8 cellular contexts compared by ENCODE assay signal in genomic region chr10:101903827-101904520, GRCh38.
DNase-seq lines count a peak whose midpoint lies in the region; ATAC-seq and TF ChIP-seq lines count a peak whose summit lies in the region.

No MANE protein-coding gene starts in this region.

- H3F3A ChIP-seq in PC-9 (ENCODE audit: insufficient read depth, low read depth) = no peaks in the 10 kb centered on the region

- 49 to 84% methylated on average over 4 to 7 of the region's 7 CpGs for WGBS in upper lobe of left lung, 2 donors

- DNase-seq in GM12864 (ENCODE audit: low read depth) (peak; percentile 77), activated B cell treated with CpG ODN at 0.5 μM for 24 hours (peak; percentile 53), upper lobe of left lung (peak; percentile 23 to 32), PC-9 (no peak), ureter (ENCODE audit: low spot score) (no peak)
- DNase-seq in NK-92 treated with Interleukin-12 subunit alpha and Interleukin-12 subunit beta, amount 100 ng/mL, for 24 hours (lab: John Stamatoyannopoulos, UW) = no peak

- H2AFZ ChIP-seq in PC-9 = no peak overlapping the region

- no peak for TF ChIP-seq POLR2A in upper lobe of left lung (IDR thresholded peaks at IDR 0.05)

- H3K4me1 Mint-ChIP-seq in activated B cell treated with CpG ODN at 0.5 μM for 24 hours = peaks cover 85% of the 10 kb centered on the region

- no peaks in the 10 kb centered on the region for H3K27me3 Mint-ChIP-seq in activated B cell treated with CpG ODN at 0.5 μM for 24 hours

- H3K4me1 ChIP-seq in upper lobe of left lung = no peaks in the 10 kb centered on the region
- no peaks in the 10 kb centered on the region for H3K4me1 ChIP-seq in PC-9 (replicated peaks; ENCODE audit: insufficient read depth)

- H3K27me3 ChIP-seq in upper lobe of left lung (no peaks in the 10 kb centered on the region), PC-9 (ENCODE audit: insufficient read depth, low read depth) (no peaks in the 10 kb centered on the region)

- H3K27ac Mint-ChIP-seq in activated B cell treated with CpG ODN at 0.5 μM for 24 hours = peak overlapping the region; percentile 95

- H3K4me3 ChIP-seq in GM12864 (ENCODE audit: low read depth, low read length) (no peak overlapping the region), upper lobe of left lung (no peak overlapping the region), PC-9 (no peak overlapping the region)

- no peaks in the 10 kb centered on the region for H3K9me3 ChIP-seq in upper lobe of left lung
- H3K9me3 ChIP-seq in PC-9 (ENCODE audit: insufficient read depth, low read depth) = no peaks in the 10 kb centered on the region

- intact Hi-C loops in activated B cell treated with CpG ODN at 0.5 μM for 24 hours (cut with micrococcal nuclease) (loop anchor here (5.0 kb wide), 2 partner anchors 33 to 62 kb away; partner anchors contain the start of gene KCNIP2), PC-9 (cut with micrococcal nuclease; ENCODE audit: unreplicated experiment) (no loop called here)

- H3K4me3 Mint-ChIP-seq in activated B cell treated with CpG ODN at 0.5 μM for 24 hours = peak overlapping the region; percentile 57

- H3K9me3 Mint-ChIP-seq in activated B cell treated with CpG ODN at 0.5 μM for 24 hours = no peaks in the 10 kb centered on the region

- POLR2A ChIA-PET in activated B cell treated with CpG ODN at 0.5 μM for 24 hours (lab: Charles Lee) (interaction anchor here (0.9 to 3.3 kb wide), 7 partner anchors 13 to 216 kb away, joined by 3 to 16 read pairs (median 4); partner anchors contain the start of gene LDB1), PC-9 (lab: Charles Lee; ENCODE audit: unreplicated experiment) (no interaction called here)

- H3K36me3 ChIP-seq in upper lobe of left lung (peaks cover 0 to 10% (median 0%) of the 10 kb centered on the region in 4 donors), PC-9 (ENCODE audit: low read depth) (no peaks in the 10 kb centered on the region)

- ATAC-seq in GM19397 (IDR thresholded peaks at IDR 0.05; ENCODE audit: unreplicated experiment) (peak; percentile 69), HG03354 (IDR thresholded peaks at IDR 0.05; ENCODE audit: poor library complexity, severe bottlenecking, unreplicated experiment) (peak; percentile 84), activated B cell treated with CpG ODN at 0.5 μM for 24 hours (ENCODE audit: low read depth) (peak; percentile 79), upper lobe of left lung (ENCODE audit: low FRiP score in 2 of 2) (no peak)

- no peak for TF ChIP-seq EP300 in upper lobe of left lung (IDR thresholded peaks at IDR 0.05)

- H3K27ac ChIP-seq in upper lobe of left lung (no peak overlapping the region), PC-9 (no peak overlapping the region)

- no peaks in the 10 kb centered on the region for H3K79me2 ChIP-seq in PC-9 (ENCODE audit: low read depth)

- no peak for TF ChIP-seq CTCF in GM12864 (IDR thresholded peaks at IDR 0.05; ENCODE audit: low read depth, low read length, missing control alignments)
- no peak for TF ChIP-seq CTCF in activated B cell treated with CpG ODN at 0.5 μM for 24 hours (IDR thresholded peaks at IDR 0.05)
- TF ChIP-seq CTCF in upper lobe of left lung (IDR thresholded peaks at IDR 0.05) = no peak
- no peak for TF ChIP-seq CTCF in PC-9 (conservative IDR thresholded peaks at IDR 0.05)

- CTCF ChIA-PET in activated B cell treated with CpG ODN at 0.5 μM for 24 hours (lab: Charles Lee) (interaction anchor here (1.4 to 4.7 kb wide), 3 partner anchors 14 to 105 kb away, joined by 3 to 65 read pairs (median 15); no protein-coding TSS in a partner anchor), PC-9 (lab: Charles Lee) (no interaction called here)

- peaks cover 10% of the 10 kb centered on the region for H3K36me3 Mint-ChIP-seq in activated B cell treated with CpG ODN at 0.5 μM for 24 hours (ENCODE audit: low read depth)

- no TSS peak for BruUV-seq in PC-9 (replicated peaks; lab: Mats Ljungman, UMichigan)

- H3K4me2 ChIP-seq in PC-9 = no peak overlapping the region

- no peaks in the 10 kb centered on the region for H4K20me1 ChIP-seq in PC-9 (ENCODE audit: insufficient read depth)

- H3K9me2 ChIP-seq in PC-9 (ENCODE audit: insufficient read depth) = no peaks in the 10 kb centered on the region

Comparison
In these comparisons a context has a peak if more than half of its experiments do, and no peak if none do; other contexts are left out.
1. DNase-seq: peak in GM12864 (single experiment), activated B cell treated with CpG ODN at 0.5 μM for 24 hours (single experiment) and upper lobe of left lung (2 of 2); none in PC-9 (0 of 2), ureter (single experiment) and NK-92 treated with Interleukin-12 subunit alpha and Interleukin-12 subunit beta, amount 100 ng/mL, for 24 hours (single experiment).
2. ATAC-seq: peak in GM19397 (single experiment), HG03354 (single experiment) and activated B cell treated with CpG ODN at 0.5 μM for 24 hours (single experiment); none in upper lobe of left lung (0 of 2).